In genomic region chr11:62336949-62337681, GRCh38 we compare ENCODE assay signal across 8 cellular contexts. TPM values are rescaled to one million over a fixed set of nuclear protein-coding genes. Genes with fewer than 3 reads are reported as not detected.
DNase-seq lines count a peak whose midpoint lies in the region; ATAC-seq and TF ChIP-seq lines count a peak whose summit lies in the region.

TSS of gene ASRGL1 (plus strand) at chr11:62337448. CDS start at chr11:62337978, 530 bp downstream.

- peaks cover 3 to 8% of the 10 kb centered on the region in 2 donors for H3K27me3 Mint-ChIP-seq in CD8-positive, alpha-beta memory T cell
- peaks cover 34% of the 10 kb centered on the region for H3K27me3 Mint-ChIP-seq in activated CD4-positive, alpha-beta T cell treated with anti-CD3 and anti-CD28 coated beads for 36 hours

- no peak for TF ChIP-seq RAD21 in HCT116 (IDR thresholded peaks at IDR 0.05; ENCODE audit: low read depth)

- peaks cover 4% of the 10 kb centered on the region for H3K4me1 ChIP-seq in CD8-positive, alpha-beta memory T cell (ENCODE audit: insufficient read depth, low read length)
- peaks cover 0 to 17% of the 10 kb centered on the region in 2 experiments; a peak in 2 of 4 replicates for H3K4me1 ChIP-seq in HCT116 (ENCODE audit: control insufficient read depth in 1 of 2, insufficient read depth in 2 of 2, low read length in 2 of 2)

- H3K36me3 ChIP-seq in CD8-positive, alpha-beta memory T cell (ENCODE audit: insufficient read depth, low read length) = no peaks in the 10 kb centered on the region
- H3K36me3 ChIP-seq in HCT116 (ENCODE audit: control insufficient read depth in 1 of 2, insufficient read depth in 2 of 2, low read length in 2 of 2) = no peaks in the 10 kb centered on the region

- TF ChIP-seq POLR2A in HCT116 (IDR thresholded peaks at IDR 0.05; ENCODE audit: borderline replicate concordance, extremely low read depth, insufficient read depth, insufficient read length) = no peak

- H3K4me1 Mint-ChIP-seq in CD8-positive, alpha-beta memory T cell = peaks cover 8 to 19% (median 12%) of the 10 kb centered on the region in 3 donors
- H3K4me1 Mint-ChIP-seq in activated CD4-positive, alpha-beta T cell treated with anti-CD3 and anti-CD28 coated beads for 36 hours = peaks cover 5% of the 10 kb centered on the region

- BruUV-seq in HCT116 (replicated peaks; lab: Mats Ljungman, UMichigan) = no TSS peak

- intact Hi-C loops in HCT116 (cut with micrococcal nuclease) = no loop called here
- intact Hi-C loops in activated CD4-positive, alpha-beta T cell treated with anti-CD3 and anti-CD28 coated beads for 36 hours (cut with DNase I, micrococcal nuclease) = no loop called here

- no peaks in the 10 kb centered on the region for H3K9me3 ChIP-seq in CD8-positive, alpha-beta memory T cell (ENCODE audit: low read length)
- no peaks in the 10 kb centered on the region for H3K9me3 ChIP-seq in HCT116 (ENCODE audit: control insufficient read depth in 1 of 2, insufficient read depth in 1 of 2, low read depth in 1 of 2, low read length in 2 of 2)

- CTCF ChIA-PET in CD8-positive, alpha-beta memory T cell (lab: Charles Lee) = interaction anchor here (1.1 to 4.8 kb wide), 6 partner anchors 10 to 58 kb away, joined by 4 to 32 read pairs (median 6); no protein-coding TSS in a partner anchor
- CTCF ChIA-PET in HCT116 (lab: Charles Lee) = interaction anchor here (1.0 to 1.7 kb wide), 2 partner anchors 15 to 41 kb away, joined by 3 to 4 read pairs; no protein-coding TSS in a partner anchor
- CTCF ChIA-PET in activated CD4-positive, alpha-beta T cell treated with anti-CD3 and anti-CD28 coated beads for 36 hours (lab: Charles Lee) = interaction anchor here (0.6 to 4.7 kb wide), 10 partner anchors 9 to 1049 kb away, joined by 3 to 48 read pairs (median 4); no protein-coding TSS in a partner anchor

- H3K36me3 Mint-ChIP-seq in CD8-positive, alpha-beta memory T cell = peaks cover 0 to 1% (median 0%) of the 10 kb centered on the region in 3 donors
- H3K36me3 Mint-ChIP-seq in activated CD4-positive, alpha-beta T cell treated with anti-CD3 and anti-CD28 coated beads for 36 hours (ENCODE audit: low read depth) = no peaks in the 10 kb centered on the region

- no peaks in the 10 kb centered on the region for H3K9me3 Mint-ChIP-seq in CD8-positive, alpha-beta memory T cell
- no peaks in the 10 kb centered on the region for H3K9me3 Mint-ChIP-seq in activated CD4-positive, alpha-beta T cell treated with anti-CD3 and anti-CD28 coated beads for 36 hours (ENCODE audit: low read depth)

- H3K9ac ChIP-seq in HCT116 (ENCODE audit: low read length) = peak within 1 kb of the TSS; percentile 64

- peak within 1 kb of the TSS; percentile 88 for H3K4me2 ChIP-seq in HCT116 (ENCODE audit: low read length)

- RAD21 ChIA-PET in HCT116 (lab: Charles Lee; ENCODE audit: low non-redundant PET in 1 of 2, low total read pairs in 2 of 2, uncharacterized antibody in 2 of 2, unreplicated experiment in 2 of 2) = interaction anchor here in 1 of 2 experiments (0.6 kb wide), 1 partner anchor 9 kb away, joined by 3 read pairs; no protein-coding TSS in a partner anchor

- no peaks in the 10 kb centered on the region for H3K79me2 ChIP-seq in HCT116 (ENCODE audit: insufficient read depth, low read length)

- DNase-seq in CD8-positive, alpha-beta memory T cell = peak; percentile 40 to 85 (median 72)
- DNase-seq in HCT116 (ENCODE audit: low read depth, low spot score) (peak; percentile 43), NCI-H2227 (lab: John Stamatoyannopoulos, UW; ENCODE audit: unreplicated experiment) (peak; percentile 95), kidney tubule cell (ENCODE audit: low spot score) (peak; percentile 86)
- peak; percentile 77 for DNase-seq in activated CD4-positive, alpha-beta T cell treated with anti-CD3 and anti-CD28 coated beads for 36 hours
- peak; percentile 44 to 51 for DNase-seq in stimulated activated CD4-positive, alpha-beta T cell treated with anti-CD3 and anti-CD28 coated beads, Interleukin-15, amount 100 ng/mL, for 48 hours (ENCODE audit: low read depth in 2 of 2)

- POLR2A ChIA-PET in CD8-positive, alpha-beta memory T cell (lab: Charles Lee) = no interaction called here
- POLR2A ChIA-PET in HCT116 (lab: Charles Lee) = no interaction called here
- POLR2A ChIA-PET in activated CD4-positive, alpha-beta T cell treated with anti-CD3 and anti-CD28 coated beads for 36 hours (lab: Charles Lee) = no interaction called here

- H3K27me3 ChIP-seq in CD8-positive, alpha-beta memory T cell (ENCODE audit: insufficient read depth, low read length, poor library complexity, severe bottlenecking) = peaks cover 4% of the 10 kb centered on the region
- no peaks in the 10 kb centered on the region for H3K27me3 ChIP-seq in HCT116 (ENCODE audit: insufficient read depth, low read length)

- H3K27ac ChIP-seq in CD8-positive, alpha-beta memory T cell (ENCODE audit: low read depth, low read length) = no peak within 1 kb of the TSS
- H3K27ac ChIP-seq in HCT116 (ENCODE audit: low read depth, low read length) = 0 out of 2 replicates have a peak within 1 kb of the TSS, but pooled peaks have one; percentile 25
- peak within 1 kb of the TSS; percentile 75 for H3K27ac ChIP-seq in cingulate gyrus (ENCODE audit: low read depth, low read length)

- peak within 1 kb of the TSS; percentile 67 for H3K4me3 ChIP-seq in CD8-positive, alpha-beta memory T cell (ENCODE audit: low read length)
- H3K4me3 ChIP-seq in HCT116 (replicated peaks in 1 of 2; ENCODE audit: low read depth in 1 of 2, low read length in 2 of 2) = peak within 1 kb of the TSS; percentile 66 to 78

- no peak for TF ChIP-seq CTCF in HCT116 (IDR thresholded peaks at IDR 0.05 in 2 of 3, conservative IDR thresholded peaks at IDR 0.05 in 1 of 3; ENCODE audit: borderline replicate concordance in 1 of 3, insufficient read depth in 1 of 3, low read depth in 2 of 3, low read length in 2 of 3)

- H3K4me3 Mint-ChIP-seq in CD8-positive, alpha-beta memory T cell = peak within 1 kb of the TSS; percentile 87 to 97 (median 89)
- peak within 1 kb of the TSS; percentile 68 for H3K4me3 Mint-ChIP-seq in activated CD4-positive, alpha-beta T cell treated with anti-CD3 and anti-CD28 coated beads for 36 hours

- H4K20me1 ChIP-seq in HCT116 (ENCODE audit: insufficient read depth) = no peaks in the 10 kb centered on the region

- ATAC-seq in HCT116 (peak; percentile 95), HG03342 (IDR thresholded peaks at IDR 0.05; ENCODE audit: unreplicated experiment) (no peak)
- ATAC-seq in activated CD4-positive, alpha-beta T cell treated with anti-CD3 and anti-CD28 coated beads for 36 hours = peak; percentile 76

- H2AFZ ChIP-seq in HCT116 (ENCODE audit: low read depth, low read length, poor library complexity, severe bottlenecking) = peak within 1 kb of the TSS; percentile 82

- H3K9me2 ChIP-seq in HCT116 (ENCODE audit: insufficient read depth) = no peaks in the 10 kb centered on the region

- peak within 1 kb of the TSS in 6 of 8 donors; percentile 13 to 90 (median 68) for H3K27ac Mint-ChIP-seq in CD8-positive, alpha-beta memory T cell
- peak within 1 kb of the TSS; percentile 49 for H3K27ac Mint-ChIP-seq in activated CD4-positive, alpha-beta T cell treated with anti-CD3 and anti-CD28 coated beads for 36 hours

TF ChIP-seq in HCT116, 20 proteins besides CTCF, POLR2A, EP300 and RAD21:
- TF ChIP-seq ELF1 (IDR thresholded peaks at IDR 0.05; ENCODE audit: borderline replicate concordance, low read depth) (no peak), YY1 (IDR thresholded peaks at IDR 0.05; ENCODE audit: extremely low read depth, insufficient replicate concordance, low read depth, low read length) (no peak), ZFX (IDR thresholded peaks at IDR 0.05) (no peak), JUND (IDR thresholded peaks at IDR 0.05) (no peak), FOSL1 (IDR thresholded peaks at IDR 0.05; ENCODE audit: low read depth) (no peak), SRF (IDR thresholded peaks at IDR 0.05; ENCODE audit: low read depth) (no peak), POLR2AphosphoS5 (IDR thresholded peaks at IDR 0.05; ENCODE audit: low read depth, low read length) (peak; percentile 58), ZNF274 (IDR thresholded peaks at IDR 0.05; ENCODE audit: low read depth, low read length) (no peak), MAX (IDR thresholded peaks at IDR 0.05) (peak; percentile 76; the same call in 1 of the 2 replicates)
- TF ChIP-seq, protein P1, sequence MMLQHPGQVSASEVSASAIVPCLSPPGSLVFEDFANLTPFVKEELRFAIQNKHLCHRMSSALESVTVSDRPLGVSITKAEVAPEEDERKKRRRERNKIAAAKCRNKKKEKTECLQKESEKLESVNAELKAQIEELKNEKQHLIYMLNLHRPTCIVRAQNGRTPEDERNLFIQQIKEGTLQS (IDR thresholded peaks at IDR 0.05) = no peak

RNA-seq across cellular contexts. Expression of gene ASRGL1, which starts in this region (rescaled TPM):
- total RNA-seq in CD8-positive, alpha-beta memory T cell = 1 to 10 TPM; 6.1 to 6.5 TPM
- 2.7 TPM for polyA plus RNA-seq in CD8-positive, alpha-beta memory T cell
- total RNA-seq in HCT116 (2021; ENCODE audit: unreplicated experiment) = 27.6 TPM
- 13.1 and 14.9 TPM in 2 replicates for polyA plus RNA-seq in HCT116 (2012)
- total RNA-seq in activated CD4-positive, alpha-beta T cell treated with anti-CD3 and anti-CD28 coated beads for 36 hours = 1 to 10 TPM; 1.2 to 1.3 TPM

Comparison
In these comparisons a context has a peak if more than half of its experiments do, and no peak if none do; other contexts are left out.
1. DNase-seq: peak in every context shown above with its lines; median percentile 95 in NCI-H2227; 86 in kidney tubule cell; 77 in activated CD4-positive, alpha-beta T cell treated with anti-CD3 and anti-CD28 coated beads for 36 hours; 72 in CD8-positive, alpha-beta memory T cell; 48 in stimulated activated CD4-positive, alpha-beta T cell treated with anti-CD3 and anti-CD28 coated beads, Interleukin-15, amount 100 ng/mL, for 48 hours; 43 in HCT116.